In genomic region chr21:46458315-46459023, GRCh38 we compare ENCODE assay signal across 1 cellular context.
TF ChIP-seq lines count a peak whose summit lies in the region.

Gene DIP2A (plus strand): TSS chr21:46458891. CDS start chr21:46459132, 241 bp downstream.

TF ChIP-seq in HepG2, 621 proteins besides CTCF, POLR2A, EP300 and RAD21 (continued from another document and continues in another):
- TF ChIP-seq PHF8 (CRISPR knock-in tag; IDR thresholded peaks at IDR 0.05) (peak; percentile 91), ZNF496 (CRISPR knock-in tag; IDR thresholded peaks at IDR 0.05; ENCODE audit: insufficient replicate concordance) (no peak), ZBTB38 (CRISPR knock-in tag; IDR thresholded peaks at IDR 0.05) (peak; percentile 44; the same call in 1 of the 2 replicates), ZSCAN31 (CRISPR knock-in tag; IDR thresholded peaks at IDR 0.05; ENCODE audit: low read depth) (0 out of 2 replicates have a peak, but pooled peaks have one; percentile 66), ZFY (CRISPR knock-in tag; IDR thresholded peaks at IDR 0.05) (peak; percentile 93), HOXA5 (CRISPR knock-in tag; IDR thresholded peaks at IDR 0.05) (peak; percentile 66; the same call in 1 of the 2 replicates), SP5 (CRISPR knock-in tag; IDR thresholded peaks at IDR 0.05; ENCODE audit: borderline replicate concordance, low read depth) (peak; percentile 43; the same call in 1 of the 2 replicates), ZBTB37 (CRISPR knock-in tag; IDR thresholded peaks at IDR 0.05) (no peak), ZKSCAN8 (CRISPR knock-in tag; IDR thresholded peaks at IDR 0.05; ENCODE audit: borderline replicate concordance) (peak; percentile 23; the same call in 1 of the 2 replicates), ZNF784 (CRISPR knock-in tag; IDR thresholded peaks at IDR 0.05; ENCODE audit: borderline replicate concordance) (no peak), ARHGAP35 (CRISPR knock-in tag; IDR thresholded peaks at IDR 0.05; ENCODE audit: borderline replicate concordance) (no peak), WIZ (CRISPR knock-in tag; IDR thresholded peaks at IDR 0.05) (no peak), U2AF1 (optimal IDR thresholded peaks at IDR 0.05; ENCODE audit: low read depth, low read length) (peak; percentile 55), THAP11 (CRISPR knock-in tag; IDR thresholded peaks at IDR 0.05) (peak; percentile 88), ZNF839 (CRISPR knock-in tag; IDR thresholded peaks at IDR 0.05; ENCODE audit: borderline replicate concordance) (peak; percentile 89; the same call in 1 of the 2 replicates), ZNF337 (CRISPR knock-in tag; IDR thresholded peaks at IDR 0.05; ENCODE audit: borderline replicate concordance, low read depth) (peak; percentile 84; the same call in 1 of the 2 replicates), EED (CRISPR knock-in tag; IDR thresholded peaks at IDR 0.05) (peak; percentile 55; the same call in 1 of the 2 replicates), SP4 (CRISPR knock-in tag; IDR thresholded peaks at IDR 0.05) (peak; percentile 95), MXD3 (CRISPR knock-in tag; IDR thresholded peaks at IDR 0.05) (peak; percentile 71; the same call in 1 of the 2 replicates), E2F5 (CRISPR knock-in tag; conservative IDR thresholded peaks at IDR 0.05) (peak; percentile 86), ZNF674 (CRISPR knock-in tag; IDR thresholded peaks at IDR 0.05; ENCODE audit: low read depth) (peak; percentile 38; the same call in 1 of the 2 replicates), MXI1 (IDR thresholded peaks at IDR 0.05; ENCODE audit: borderline replicate concordance, low read depth, low read length) (peak; percentile 90), CBX1 (IDR thresholded peaks at IDR 0.05; ENCODE audit: low read depth) (peak; percentile 49), ZMAT3 (CRISPR knock-in tag; conservative IDR thresholded peaks at IDR 0.05) (peak; percentile 88; the same call in 1 of the 2 replicates), KLF12 (CRISPR knock-in tag; IDR thresholded peaks at IDR 0.05; ENCODE audit: borderline replicate concordance) (peak; percentile 96), ZNF747 (CRISPR knock-in tag; IDR thresholded peaks at IDR 0.05; ENCODE audit: borderline replicate concordance) (peak; percentile 59; the same call in 1 of the 2 replicates), IRF9 (CRISPR knock-in tag; IDR thresholded peaks at IDR 0.05; ENCODE audit: borderline replicate concordance) (peak; percentile 55), ZNF296 (CRISPR knock-in tag; conservative IDR thresholded peaks at IDR 0.05) (peak; percentile 90; the same call in 1 of the 2 replicates), GLI4 (CRISPR knock-in tag; IDR thresholded peaks at IDR 0.05; ENCODE audit: borderline replicate concordance) (peak; percentile 98), PAX8 (CRISPR knock-in tag; IDR thresholded peaks at IDR 0.05; ENCODE audit: borderline replicate concordance) (0 out of 2 replicates have a peak, but pooled peaks have one; percentile 76), MED13 (CRISPR knock-in tag; IDR thresholded peaks at IDR 0.05) (peak; percentile 80; the same call in 1 of the 2 replicates), KDM5A (IDR thresholded peaks at IDR 0.05; ENCODE audit: borderline replicate concordance, low read length) (peak; percentile 51; the same call in 1 of the 2 replicates), MNT (IDR thresholded peaks at IDR 0.05) (peak; percentile 32; the same call in 1 of the 2 replicates), ZSCAN22 (CRISPR knock-in tag; IDR thresholded peaks at IDR 0.05) (peak; percentile 89; the same call in 1 of the 2 replicates), ZMYM3 (CRISPR knock-in tag; IDR thresholded peaks at IDR 0.05) (no peak), TERF1 (CRISPR knock-in tag; IDR thresholded peaks at IDR 0.05) (no peak; the same call in 1 of the 2 replicates), ZNF383 (CRISPR knock-in tag; IDR thresholded peaks at IDR 0.05; ENCODE audit: borderline replicate concordance) (no peak), TCF12 (IDR thresholded peaks at IDR 0.05) (no peak), TCF12 (CRISPR knock-in tag; IDR thresholded peaks at IDR 0.05) (peak; percentile 84), HNF4G (IDR thresholded peaks at IDR 0.05; ENCODE audit: borderline replicate concordance, low read depth, low read length) (no peak), HNF4G (CRISPR knock-in tag; IDR thresholded peaks at IDR 0.05; ENCODE audit: borderline replicate concordance, low read depth) (peak; percentile 56; the same call in 1 of the 2 replicates), ZBTB2 (CRISPR knock-in tag; IDR thresholded peaks at IDR 0.05; ENCODE audit: low read depth) (peak; percentile 79), KLF13 (CRISPR knock-in tag; IDR thresholded peaks at IDR 0.05) (peak; percentile 56; the same call in 1 of the 2 replicates), HMGXB3 (CRISPR knock-in tag; IDR thresholded peaks at IDR 0.05; ENCODE audit: borderline replicate concordance) (0 out of 2 replicates have a peak, but pooled peaks have one; percentile 37), GLMP (CRISPR knock-in tag; IDR thresholded peaks at IDR 0.05; ENCODE audit: borderline replicate concordance) (no peak), ZNF670 (CRISPR knock-in tag; IDR thresholded peaks at IDR 0.05; ENCODE audit: borderline replicate concordance) (peak; percentile 80; the same call in 1 of the 2 replicates), ZNF430 (CRISPR knock-in tag; IDR thresholded peaks at IDR 0.05) (peak; percentile 71; the same call in 1 of the 2 replicates), DNMT3B (CRISPR knock-in tag; conservative IDR thresholded peaks at IDR 0.05) (0 out of 2 replicates have a peak, but pooled peaks have one; percentile 72), NFKBIZ (CRISPR knock-in tag; IDR thresholded peaks at IDR 0.05) (peak; percentile 50; the same call in 1 of the 2 replicates), RFX1 (IDR thresholded peaks at IDR 0.05) (no peak), HCFC1 (IDR thresholded peaks at IDR 0.05; ENCODE audit: low read depth, low read length) (peak; percentile 32; the same call in 1 of the 2 replicates), FOXK1 (CRISPR knock-in tag; IDR thresholded peaks at IDR 0.05; ENCODE audit: borderline replicate concordance, low read depth) (peak; percentile 81; the same call in 1 of the 2 replicates), GATA4 (IDR thresholded peaks at IDR 0.05; ENCODE audit: borderline replicate concordance, low read depth) (peak; percentile 43; the same call in 1 of the 2 replicates), ZSCAN29 (CRISPR knock-in tag; conservative IDR thresholded peaks at IDR 0.05) (peak; percentile 80; the same call in 1 of the 2 replicates), TAF1 (CRISPR knock-in tag; IDR thresholded peaks at IDR 0.05) (peak; percentile 88), RFXANK (CRISPR knock-in tag; IDR thresholded peaks at IDR 0.05) (peak; percentile 98)
